Comparison of ENCODE assay signal across 9 cellular contexts in genomic region chr2:101873543-101873942, GRCh38.
A peak's percentile ranks its signal among the peaks of the same experiment; 100 is the strongest.
DNase-seq lines count a peak whose midpoint lies in the region; ATAC-seq, FAIRE-seq and TF ChIP-seq lines count a peak whose summit lies in the region.
"Had no signal": no experiment of that assay in that cellular context is flagged by ENCODE, and none has a peak within 500 bp of the region (broad histone marks: within the 10 kb centered on the region; RNA-seq: fewer than 3 reads in every experiment).

No MANE protein-coding gene starts in this region.

- CTCF ChIA-PET in activated CD4-positive, alpha-beta T cell treated with anti-CD3 and anti-CD28 coated beads for 36 hours (lab: Charles Lee): interaction anchor here (0.5 to 1.2 kb wide), 10 partner anchors 8 to 531 kb away, joined by 3 to 6 read pairs (median 3); no protein-coding TSS in a partner anchor
- CTCF ChIA-PET in activated CD4-positive, alpha-beta T cell treated with anti-CD3 and anti-CD28 coated beads, Interleukin-2, amount 10 ng/mL, durations not matched to agents 7 days and 5 days (lab: Charles Lee): interaction anchor here (0.7 kb wide), 1 partner anchor 10 kb away, joined by 3 read pairs; no protein-coding TSS in a partner anchor

- ATAC-seq in activated CD4-positive, alpha-beta T cell treated with anti-CD3 and anti-CD28 coated beads for 36 hours: peak; percentile 49
- no peak for ATAC-seq in stimulated activated effector memory CD8-positive, alpha-beta T cell treated with anti-CD3 and anti-CD28 coated beads, Interleukin-12 subunit alpha, Interleukin-12 subunit beta, amount 100 ng/mL, for 72 hours
- no peak for ATAC-seq in esophagus mucosa

- peak overlapping the region; percentile 22 for H3K27ac Mint-ChIP-seq in activated CD4-positive, alpha-beta T cell treated with anti-CD3 and anti-CD28 coated beads for 36 hours
- H3K27ac Mint-ChIP-seq in activated CD4-positive, alpha-beta T cell treated with anti-CD3 and anti-CD28 coated beads, Interleukin-2, amount 10 ng/mL, durations not matched to agents 7 days and 5 days: no peak overlapping the region
- no peak overlapping the region for H3K27ac Mint-ChIP-seq in chondrocyte (ENCODE audit: unreplicated experiment)
- H3K27ac Mint-ChIP-seq in stimulated activated effector memory CD8-positive, alpha-beta T cell treated with anti-CD3 and anti-CD28 coated beads, Interleukin-12 subunit alpha, Interleukin-12 subunit beta, amount 100 ng/mL, for 72 hours: peak overlapping the region; percentile 68

- H3K36me3 Mint-ChIP-seq in activated CD4-positive, alpha-beta T cell treated with anti-CD3 and anti-CD28 coated beads for 36 hours (ENCODE audit: low read depth): peaks cover 49% of the 10 kb centered on the region
- peaks cover 68% of the 10 kb centered on the region for H3K36me3 Mint-ChIP-seq in activated CD4-positive, alpha-beta T cell treated with anti-CD3 and anti-CD28 coated beads, Interleukin-2, amount 10 ng/mL, durations not matched to agents 7 days and 5 days (ENCODE audit: low read depth)
- peaks cover 48% of the 10 kb centered on the region for H3K36me3 Mint-ChIP-seq in chondrocyte (ENCODE audit: low read depth)
- H3K36me3 Mint-ChIP-seq in stimulated activated effector memory CD8-positive, alpha-beta T cell treated with anti-CD3 and anti-CD28 coated beads, Interleukin-12 subunit alpha, Interleukin-12 subunit beta, amount 100 ng/mL, for 72 hours: peaks cover 86% of the 10 kb centered on the region

- intact Hi-C loops in activated CD4-positive, alpha-beta T cell treated with anti-CD3 and anti-CD28 coated beads for 36 hours (cut with DNase I, micrococcal nuclease): loop anchor here in 1 of 2 experiments (2.0 kb wide), 1 partner anchor 455 kb away; no protein-coding TSS in a partner anchor

- H3K4me1 Mint-ChIP-seq in activated CD4-positive, alpha-beta T cell treated with anti-CD3 and anti-CD28 coated beads for 36 hours: peaks cover 7% of the 10 kb centered on the region
- H3K4me1 Mint-ChIP-seq in activated CD4-positive, alpha-beta T cell treated with anti-CD3 and anti-CD28 coated beads, Interleukin-2, amount 10 ng/mL, durations not matched to agents 7 days and 5 days: no peaks in the 10 kb centered on the region
- H3K4me1 Mint-ChIP-seq in chondrocyte (ENCODE audit: low read depth): peaks cover 10% of the 10 kb centered on the region
- H3K4me1 Mint-ChIP-seq in stimulated activated effector memory CD8-positive, alpha-beta T cell treated with anti-CD3 and anti-CD28 coated beads, Interleukin-12 subunit alpha, Interleukin-12 subunit beta, amount 100 ng/mL, for 72 hours: no peaks in the 10 kb centered on the region

- FAIRE-seq in urothelium cell line (lab: Jason Lieb, UNC): no peak

- no peak for DNase-seq in activated CD4-positive, alpha-beta T cell treated with anti-CD3 and anti-CD28 coated beads for 36 hours
- no peak for DNase-seq in activated CD4-positive, alpha-beta T cell treated with anti-CD3 and anti-CD28 coated beads, Interleukin-2, amount 10 ng/mL, durations not matched to agents 7 days and 5 days
- DNase-seq in NAMALWA (ENCODE audit: low spot score) (peak; percentile 59), chondrocyte (ENCODE audit: low spot score) (no peak), urothelium cell line (ENCODE audit: low spot score) (no peak), NCI-H774 (lab: John Stamatoyannopoulos, UW) (no peak)
- DNase-seq in stimulated activated effector memory CD8-positive, alpha-beta T cell treated with anti-CD3 and anti-CD28 coated beads, Interleukin-12 subunit alpha, Interleukin-12 subunit beta, amount 100 ng/mL, for 72 hours (ENCODE audit: low spot score in 2 of 2): no peak
- DNase-seq: cortex of kidney had no signal

- peak; percentile 76 for TF ChIP-seq CTCF in chondrocyte (IDR thresholded peaks at IDR 0.05)

- H3K27me3 Mint-ChIP-seq in activated CD4-positive, alpha-beta T cell treated with anti-CD3 and anti-CD28 coated beads for 36 hours: no peaks in the 10 kb centered on the region
- no peaks in the 10 kb centered on the region for H3K27me3 Mint-ChIP-seq in activated CD4-positive, alpha-beta T cell treated with anti-CD3 and anti-CD28 coated beads, Interleukin-2, amount 10 ng/mL, durations not matched to agents 7 days and 5 days
- H3K27me3 Mint-ChIP-seq in chondrocyte (ENCODE audit: low read depth): no peaks in the 10 kb centered on the region

- no peaks in the 10 kb centered on the region for H3K9me3 Mint-ChIP-seq in activated CD4-positive, alpha-beta T cell treated with anti-CD3 and anti-CD28 coated beads for 36 hours (ENCODE audit: low read depth)
- no peaks in the 10 kb centered on the region for H3K9me3 Mint-ChIP-seq in activated CD4-positive, alpha-beta T cell treated with anti-CD3 and anti-CD28 coated beads, Interleukin-2, amount 10 ng/mL, durations not matched to agents 7 days and 5 days
- H3K9me3 Mint-ChIP-seq in chondrocyte (ENCODE audit: low read depth): no peaks in the 10 kb centered on the region
- H3K9me3 Mint-ChIP-seq in stimulated activated effector memory CD8-positive, alpha-beta T cell treated with anti-CD3 and anti-CD28 coated beads, Interleukin-12 subunit alpha, Interleukin-12 subunit beta, amount 100 ng/mL, for 72 hours: no peaks in the 10 kb centered on the region

- POLR2A ChIA-PET in activated CD4-positive, alpha-beta T cell treated with anti-CD3 and anti-CD28 coated beads for 36 hours (lab: Charles Lee): no interaction called here
- POLR2A ChIA-PET in activated CD4-positive, alpha-beta T cell treated with anti-CD3 and anti-CD28 coated beads, Interleukin-2, amount 10 ng/mL, durations not matched to agents 7 days and 5 days (lab: Charles Lee): no interaction called here

- H3K4me3 Mint-ChIP-seq in activated CD4-positive, alpha-beta T cell treated with anti-CD3 and anti-CD28 coated beads for 36 hours: no peak overlapping the region
- no peak overlapping the region for H3K4me3 Mint-ChIP-seq in activated CD4-positive, alpha-beta T cell treated with anti-CD3 and anti-CD28 coated beads, Interleukin-2, amount 10 ng/mL, durations not matched to agents 7 days and 5 days
- no peak overlapping the region for H3K4me3 Mint-ChIP-seq in chondrocyte (ENCODE audit: unreplicated experiment)
- H3K4me3 Mint-ChIP-seq in stimulated activated effector memory CD8-positive, alpha-beta T cell treated with anti-CD3 and anti-CD28 coated beads, Interleukin-12 subunit alpha, Interleukin-12 subunit beta, amount 100 ng/mL, for 72 hours: no peak overlapping the region

Comparison
In these comparisons a context has a peak if more than half of its experiments do, and no peak if none do; other contexts are left out.
1. H3K27ac Mint-ChIP-seq: peak in activated CD4-positive, alpha-beta T cell treated with anti-CD3 and anti-CD28 coated beads for 36 hours (single experiment) and stimulated activated effector memory CD8-positive, alpha-beta T cell treated with anti-CD3 and anti-CD28 coated beads, Interleukin-12 subunit alpha, Interleukin-12 subunit beta, amount 100 ng/mL, for 72 hours (single experiment); none in activated CD4-positive, alpha-beta T cell treated with anti-CD3 and anti-CD28 coated beads, Interleukin-2, amount 10 ng/mL, durations not matched to agents 7 days and 5 days (single experiment) and chondrocyte (single experiment).